In the genomic region with DNA sequence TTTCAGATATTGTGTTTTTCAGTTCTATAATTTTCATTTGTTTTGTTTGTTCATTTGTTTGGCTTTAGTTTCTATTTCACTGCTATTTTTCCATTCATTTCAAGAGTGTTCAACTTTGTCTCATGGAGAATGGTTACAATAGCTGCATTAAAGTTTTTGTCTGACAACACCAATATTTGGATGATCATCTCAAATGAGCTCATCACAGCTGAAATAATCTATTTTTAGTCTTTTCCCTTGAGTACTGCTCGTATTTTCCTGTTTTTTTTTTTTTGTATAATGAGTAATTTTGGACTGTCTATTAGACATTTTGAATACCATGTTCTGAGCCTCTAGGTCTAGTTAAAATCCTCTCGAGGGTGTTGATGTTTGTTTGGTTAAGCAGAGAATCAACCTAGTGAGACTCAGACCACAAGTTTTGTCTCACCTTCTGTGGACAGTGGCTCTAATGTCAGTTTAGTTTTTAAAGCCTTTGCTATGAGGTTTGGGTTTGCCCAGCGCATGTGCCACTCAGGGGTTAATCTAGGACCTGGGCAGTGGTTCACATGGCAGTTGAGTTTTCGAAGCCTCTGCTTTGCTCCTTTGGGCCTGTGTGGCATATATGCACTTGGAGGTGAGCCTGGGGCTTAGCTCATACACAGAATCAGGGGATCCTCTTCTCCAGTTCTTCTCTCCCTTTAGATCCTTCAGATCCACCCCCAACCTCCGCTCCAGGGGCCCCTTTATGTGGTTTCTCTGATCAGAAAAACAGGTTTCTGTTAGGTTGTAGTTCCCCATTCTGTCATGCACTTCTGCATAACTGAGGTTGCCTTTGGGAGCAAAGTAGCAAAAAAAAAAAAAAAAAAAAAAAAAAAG, we compare ENCODE assay signal across 14 cellular contexts.
DNase-seq lines count a peak whose midpoint lies in the region; ATAC-seq and TF ChIP-seq lines count a peak whose summit lies in the region.
"Had no signal": no experiment of that assay in that cellular context is flagged by ENCODE, and none has a peak within 500 bp of the region (broad histone marks: within the 10 kb centered on the region; RNA-seq: fewer than 3 reads in every experiment).

No MANE protein-coding gene starts in this region.

- H3K9me3 ChIP-seq in osteoblast (ENCODE audit: low read depth, low read length) (no peaks in the 10 kb centered on the region), testis (no peaks in the 10 kb centered on the region)
- H3K9me3 ChIP-seq: HAP-1 had no signal

- WGBS in testis, 2 donors, result 69 to 76% methylated on average over 5 of the region's 5 CpGs

- H4K20me1 ChIP-seq in osteoblast (ENCODE audit: insufficient read depth, low read length), result no peaks in the 10 kb centered on the region

- DNase-seq in NB4 (ENCODE audit: low read depth) (peak; percentile 96), osteoblast (ENCODE audit: insufficient read length, low spot score, missing footprints) (no peak), NCI-H187 (lab: John Stamatoyannopoulos, UW) (no peak), testis (no peak), SK-N-DZ (ENCODE audit: low spot score) (no peak)
- DNase-seq: activated CD8-positive, alpha-beta T cell treated with anti-CD3 and anti-CD28 coated beads for 36 hours; DMS79; stimulated activated naive CD8-positive, alpha-beta T cell treated with anti-CD3 and anti-CD28 coated beads, Interleukin-15, Interleukin-2, amounts not matched to agents 100 U/mL and 50 U/mL, for 24 hours had no signal

- H3K27ac ChIP-seq in osteoblast (ENCODE audit: low read depth, low read length), result peak overlapping the region; percentile 0
- no peak overlapping the region for H3K27ac ChIP-seq in testis

- H3K4me2 ChIP-seq in osteoblast (ENCODE audit: insufficient read depth, low read length), result peak overlapping the region; percentile 2

- no peaks in the 10 kb centered on the region for H3K36me3 ChIP-seq in osteoblast (ENCODE audit: insufficient read depth, low read length)
- no peaks in the 10 kb centered on the region for H3K36me3 ChIP-seq in testis (ENCODE audit: low read depth, missing control alignments)
- H3K36me3 ChIP-seq: HAP-1 had no signal

- ATAC-seq in GM18907 (IDR thresholded peaks at IDR 0.05; ENCODE audit: unreplicated experiment) (peak; percentile 53), HG02763 (IDR thresholded peaks at IDR 0.05; ENCODE audit: unreplicated experiment) (peak; percentile 49), GM18861 (IDR thresholded peaks at IDR 0.05; ENCODE audit: unreplicated experiment) (no peak)
- ATAC-seq: activated CD8-positive, alpha-beta T cell treated with anti-CD3 and anti-CD28 coated beads for 36 hours; Panc1; stimulated activated naive CD8-positive, alpha-beta T cell treated with anti-CD3 and anti-CD28 coated beads, Interleukin-15, Interleukin-2, amounts not matched to agents 100 U/mL and 50 U/mL, for 24 hours had no signal

- H3K27me3 ChIP-seq in osteoblast (ENCODE audit: insufficient read depth, low read length) (no peaks in the 10 kb centered on the region), testis (no peaks in the 10 kb centered on the region)

- intact Hi-C loops in testis (cut with DNase I; ENCODE audit: low total_unique reads), result no loop called here

- H3K4me3 ChIP-seq in NB4 (ENCODE audit: low read depth, low read length) (no peak overlapping the region), osteoblast (ENCODE audit: insufficient read depth, low read length) (no peak overlapping the region), testis (no peak overlapping the region)
- H3K4me3 ChIP-seq: HAP-1, lung had no signal

- peaks cover 43% of the 10 kb centered on the region for H3K4me1 ChIP-seq in osteoblast (ENCODE audit: insufficient read depth, low read length)
- H3K4me1 ChIP-seq in testis, result peaks cover 7% of the 10 kb centered on the region

- no peak overlapping the region for H2AFZ ChIP-seq in osteoblast (ENCODE audit: low read length)

- H3K79me2 ChIP-seq in osteoblast (ENCODE audit: insufficient read depth, low read length), result no peaks in the 10 kb centered on the region

- TF ChIP-seq POLR2A in NB4 (IDR thresholded peaks at IDR 0.05; ENCODE audit: extremely low read depth, insufficient read length) (no peak), testis (IDR thresholded peaks at IDR 0.05) (no peak)

- TF ChIP-seq CTCF in NB4 (IDR thresholded peaks at IDR 0.05; ENCODE audit: low read depth, low read length), result no peak
- no peak for TF ChIP-seq CTCF in osteoblast (IDR thresholded peaks at IDR 0.05; ENCODE audit: extremely low read depth, low read depth, low read length)
- no peak for TF ChIP-seq CTCF in testis (IDR thresholded peaks at IDR 0.05)
